ENCODE assay signal across 12 cellular contexts in genomic region chr3:37148208-37148607, GRCh38.
"Had no signal": no experiment of that assay in that cellular context is flagged by ENCODE, and none has a peak within 500 bp of the region (broad histone marks: within the 10 kb centered on the region; RNA-seq: fewer than 3 reads in every experiment).

No MANE protein-coding gene starts in this region.

- ATAC-seq: foreskin keratinocyte; natural killer cell treated with Interleukin-12 subunit alpha and Interleukin-12 subunit beta and Interleukin-15 and Interleukin-18, amount 100 ng/mL, for 72 hours; sciatic nerve; stimulated activated naive B cell treated with anti-CD40 and anti-IgM and Interleukin-4, amounts not matched to agents 10 μg/mL and 1 μg/mL and 100 μg/mL, for 72 hours; stimulated activated naive CD8-positive, alpha-beta T cell treated with anti-CD3 and anti-CD28 coated beads, Interleukin-15, amount 100 ng/mL, for 72 hours had no signal

- H3K27ac Mint-ChIP-seq: immature natural killer cell; mesothelial cell of epicardium; natural killer cell treated with Interleukin-12 subunit alpha and Interleukin-12 subunit beta and Interleukin-15 and Interleukin-18, amount 100 ng/mL, for 72 hours; neural progenitor cell; stimulated activated naive B cell treated with anti-CD40 and anti-IgM and Interleukin-4, amounts not matched to agents 10 μg/mL and 1 μg/mL and 100 μg/mL, for 72 hours; stimulated activated naive CD8-positive, alpha-beta T cell treated with anti-CD3 and anti-CD28 coated beads, Interleukin-15, amount 100 ng/mL, for 72 hours had no signal

- H3K9ac ChIP-seq: neural progenitor cell had no signal

- H3K4me3 ChIP-seq: neural progenitor cell, testis, tibial nerve had no signal

- H3K27me3 ChIP-seq: foreskin keratinocyte, neural progenitor cell, testis, tibial nerve had no signal

- H3K36me3 ChIP-seq: neural progenitor cell had no signal

- H3K9me3 ChIP-seq: testis, tibial nerve had no signal

- H3K27ac ChIP-seq: foreskin keratinocyte, neural progenitor cell, testis had no signal

- H3K27me3 Mint-ChIP-seq: natural killer cell treated with Interleukin-12 subunit alpha and Interleukin-12 subunit beta and Interleukin-15 and Interleukin-18, amount 100 ng/mL, for 72 hours; stimulated activated naive B cell treated with anti-CD40 and anti-IgM and Interleukin-4, amounts not matched to agents 10 μg/mL and 1 μg/mL and 100 μg/mL, for 72 hours; stimulated activated naive CD8-positive, alpha-beta T cell treated with anti-CD3 and anti-CD28 coated beads, Interleukin-15, amount 100 ng/mL, for 72 hours had no signal

- H3K9me3 Mint-ChIP-seq: immature natural killer cell; natural killer cell treated with Interleukin-12 subunit alpha and Interleukin-12 subunit beta and Interleukin-15 and Interleukin-18, amount 100 ng/mL, for 72 hours; neural progenitor cell; stimulated activated naive B cell treated with anti-CD40 and anti-IgM and Interleukin-4, amounts not matched to agents 10 μg/mL and 1 μg/mL and 100 μg/mL, for 72 hours; stimulated activated naive CD8-positive, alpha-beta T cell treated with anti-CD3 and anti-CD28 coated beads, Interleukin-15, amount 100 ng/mL, for 72 hours had no signal

- DNase-seq: foreskin keratinocyte; immature natural killer cell; stimulated activated CD4-positive, alpha-beta T cell treated with anti-CD3 and anti-CD28 coated beads, Interleukin-2, amount 100 ng/mL, for 24 hours; stimulated activated CD4-positive, alpha-beta T cell treated with anti-CD3 and anti-CD28 coated beads, Interleukin-4, amount 100 ng/mL, for 4 hours; stimulated activated naive B cell treated with anti-CD40 and anti-IgM and Interleukin-4, amounts not matched to agents 10 μg/mL and 1 μg/mL and 100 μg/mL, for 72 hours; stimulated activated naive CD8-positive, alpha-beta T cell treated with anti-CD3 and anti-CD28 coated beads, Interleukin-15, amount 100 ng/mL, for 72 hours; testis had no signal

- H3K4me3 Mint-ChIP-seq: immature natural killer cell; mesothelial cell of epicardium; natural killer cell treated with Interleukin-12 subunit alpha and Interleukin-12 subunit beta and Interleukin-15 and Interleukin-18, amount 100 ng/mL, for 72 hours; neural progenitor cell; stimulated activated naive B cell treated with anti-CD40 and anti-IgM and Interleukin-4, amounts not matched to agents 10 μg/mL and 1 μg/mL and 100 μg/mL, for 72 hours; stimulated activated naive CD8-positive, alpha-beta T cell treated with anti-CD3 and anti-CD28 coated beads, Interleukin-15, amount 100 ng/mL, for 72 hours had no signal

- H3K4me1 ChIP-seq: foreskin keratinocyte, neural progenitor cell had no signal

- H3K4me2 ChIP-seq: neural progenitor cell had no signal

- H3K4me1 Mint-ChIP-seq: immature natural killer cell; mesothelial cell of epicardium; neural progenitor cell; stimulated activated naive CD8-positive, alpha-beta T cell treated with anti-CD3 and anti-CD28 coated beads, Interleukin-15, amount 100 ng/mL, for 72 hours had no signal
